ENCODE assay signal across 1 cellular context in genomic region chr9:100472725-100473261, GRCh38.
TF ChIP-seq lines count a peak whose summit lies in the region.

TMEFF1 (plus strand) TSS chr9:100473149; CDS start chr9:100473545, 396 bp downstream.

TF ChIP-seq in GM23338, 12 proteins besides CTCF, POLR2A, EP300 and RAD21:
- TF ChIP-seq ZNF462 (CRISPR knock-in tag; IDR thresholded peaks at IDR 0.05) (no peak), POLR2AphosphoS5 (IDR thresholded peaks at IDR 0.05; ENCODE audit: low read depth) (peak; percentile 62), CREB1 (CRISPR knock-in tag; IDR thresholded peaks at IDR 0.05; ENCODE audit: low read depth) (peak; percentile 64)
